15 cellular contexts compared by ENCODE assay signal in the genomic region with DNA sequence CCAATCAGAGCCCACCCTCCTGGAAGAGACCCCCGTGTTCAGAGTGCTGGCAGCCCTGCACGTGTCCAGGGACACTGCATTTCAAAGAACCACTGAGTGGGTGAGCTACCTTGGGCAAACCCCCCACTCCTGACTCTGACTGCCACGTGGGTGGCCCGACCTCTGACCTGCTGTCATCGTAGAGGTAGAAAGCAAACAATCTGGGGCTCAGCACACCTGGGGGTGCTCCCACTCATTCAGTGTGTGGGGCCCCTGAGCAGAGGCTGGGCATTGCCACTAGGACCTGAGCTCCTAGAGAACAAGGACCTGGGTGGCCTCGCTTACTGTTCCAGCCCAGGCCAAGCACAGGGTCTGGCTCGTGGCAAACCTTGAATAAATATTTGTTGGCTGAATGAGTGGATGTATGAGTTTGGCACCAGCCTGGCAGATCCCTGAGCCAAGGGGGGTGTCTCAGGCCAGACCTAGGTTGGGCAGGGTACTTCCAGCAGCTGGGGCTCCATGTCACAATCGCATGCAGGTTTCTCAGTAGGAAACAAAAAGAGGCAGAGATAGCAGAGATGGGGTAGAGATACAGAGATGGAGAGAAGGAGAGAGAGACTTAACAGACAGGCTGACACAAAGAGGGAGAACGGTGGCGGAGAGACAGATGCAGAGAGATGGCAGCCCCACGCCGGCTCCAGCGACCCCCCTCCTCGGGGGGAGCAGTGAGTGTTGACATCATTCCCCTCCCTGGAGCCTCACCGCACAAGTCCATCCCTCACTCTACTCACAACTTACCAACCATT. TPM values are rescaled to one million over a fixed set of nuclear protein-coding genes. Genes with fewer than 3 reads are reported as not detected.
DNase-seq lines count a peak whose midpoint lies in the region; ATAC-seq, FAIRE-seq and TF ChIP-seq lines count a peak whose summit lies in the region.
"Had no signal": no experiment of that assay in that cellular context is flagged by ENCODE, and none has a peak within 500 bp of the region (broad histone marks: within the 10 kb centered on the region; RNA-seq: fewer than 3 reads in every experiment).

No MANE protein-coding gene starts in this region.

- POLR2A ChIA-PET in activated CD4-positive, alpha-beta T cell treated with anti-CD3 and anti-CD28 coated beads for 36 hours (lab: Charles Lee): no interaction called here
- POLR2A ChIA-PET in IMR-90 (lab: Charles Lee; ENCODE audit: unreplicated experiment): no interaction called here

- no peak overlapping the region for H3K4me2 ChIP-seq in IMR-90 (ENCODE audit: low read depth, low read length)

- H2AK9ac ChIP-seq in IMR-90 (replicated peaks; ENCODE audit: low read depth, low read length, poor library complexity): no peak overlapping the region

- H3K14ac ChIP-seq in IMR-90 (replicated peaks; ENCODE audit: low read depth, low read length): no peak overlapping the region

- CTCF ChIA-PET in activated CD4-positive, alpha-beta T cell treated with anti-CD3 and anti-CD28 coated beads for 36 hours (lab: Charles Lee): no interaction called here
- CTCF ChIA-PET in IMR-90 (lab: Yijun Ruan, JAX): interaction anchor here (0.6 kb wide), 1 partner anchor 18 kb away, joined by 3 read pairs; no protein-coding TSS in a partner anchor

- no peaks in the 10 kb centered on the region for H3K9me3 ChIP-seq in IMR-90 (ENCODE audit: control insufficient read depth, insufficient read depth, low read length)
- no peaks in the 10 kb centered on the region for H3K9me3 ChIP-seq in kidney (ENCODE audit: control insufficient read depth in 1 of 2, low read length in 2 of 2)
- H3K9me3 ChIP-seq: Peyer's patch, psoas muscle had no signal

- no peak for DNase-seq in activated CD4-positive, alpha-beta T cell treated with anti-CD3 and anti-CD28 coated beads for 36 hours
- no peak for DNase-seq in activated CD4-positive, alpha-beta T cell treated with anti-CD3 and anti-CD28 coated beads, Interleukin-2, amount 50 U/mL, for 1 hour
- DNase-seq in IMR-90: no peak
- no peak for DNase-seq in effector memory CD8-positive, alpha-beta T cell
- no peak for DNase-seq in stimulated activated effector memory CD8-positive, alpha-beta T cell treated with anti-CD3 and anti-CD28 coated beads, Interleukin-12 subunit alpha, Interleukin-12 subunit beta, amount 100 ng/mL, for 72 hours (ENCODE audit: low spot score in 2 of 2)
- no peak for DNase-seq in frontal cortex (ENCODE audit: low spot score in 2 of 2)
- DNase-seq in kidney: no peak
- DNase-seq: EL; psoas muscle; stimulated activated CD4-positive, alpha-beta T cell treated with anti-CD3 and anti-CD28 coated beads, Interleukin-4, amount 100 ng/mL, for 24 hours had no signal

- dilution Hi-C loops in IMR-90 (cut with HindIII; ENCODE audit: low sequenced_read_pairs, unreplicated experiment): no loop called here

- no peak overlapping the region for H3K4ac ChIP-seq in IMR-90 (ENCODE audit: low read depth, low read length)

- H3K4me1 Mint-ChIP-seq in activated CD4-positive, alpha-beta T cell treated with anti-CD3 and anti-CD28 coated beads for 36 hours: peaks cover 13% of the 10 kb centered on the region
- H3K4me1 Mint-ChIP-seq in effector memory CD8-positive, alpha-beta T cell (ENCODE audit: low read depth in 2 of 2): peaks cover 14 to 19% of the 10 kb centered on the region in 2 donors
- peaks cover 22% of the 10 kb centered on the region for H3K4me1 Mint-ChIP-seq in stimulated activated effector memory CD8-positive, alpha-beta T cell treated with anti-CD3 and anti-CD28 coated beads, Interleukin-12 subunit alpha, Interleukin-12 subunit beta, amount 100 ng/mL, for 72 hours

- H4K91ac ChIP-seq in IMR-90 (ENCODE audit: insufficient read depth, low read depth, low read length): no peak overlapping the region

- no peak for TF ChIP-seq RAD21 in IMR-90 (IDR thresholded peaks at IDR 0.05; ENCODE audit: low read length)

- H3K56ac ChIP-seq in IMR-90 (ENCODE audit: extremely low read depth, insufficient read depth, low read length): no peak overlapping the region

- FAIRE-seq in frontal cortex (lab: Jason Lieb, UNC) (no peak), kidney (lab: Jason Lieb, UNC) (no peak)

- no peak for TF ChIP-seq POLR2A in IMR-90 (IDR thresholded peaks at IDR 0.05; ENCODE audit: low read depth, low read length)

- H2AFZ ChIP-seq in IMR-90 (replicated peaks; ENCODE audit: low read length, poor library complexity): peak overlapping the region; percentile 8

- BruUV-seq in IMR-90 (replicated peaks; lab: Mats Ljungman, UMichigan): no TSS peak

- H2BK20ac ChIP-seq in IMR-90 (ENCODE audit: low read depth, low read length): no peak overlapping the region

- H3K9me1 ChIP-seq in IMR-90 (ENCODE audit: insufficient read depth, low read length): no peaks in the 10 kb centered on the region

- H3K23ac ChIP-seq in IMR-90 (ENCODE audit: low read depth, low read length): no peak overlapping the region

- H3K4me1 ChIP-seq in IMR-90 (ENCODE audit: control insufficient read depth, insufficient read depth, low read length) (no peaks in the 10 kb centered on the region), kidney (ENCODE audit: control insufficient read depth in 1 of 2, insufficient read depth in 1 of 2, low read depth in 1 of 2, low read length in 2 of 2) (peaks cover 0 to 3% of the 10 kb centered on the region in 2 donors)
- H3K4me1 ChIP-seq: psoas muscle had no signal

- in situ Hi-C loops in IMR-90 (cut with MboI; ENCODE audit: low sequenced_read_pairs): no loop called here

- H4K5ac ChIP-seq in IMR-90 (ENCODE audit: low read depth, low read length): no peak overlapping the region

- H3K4me3 ChIP-seq in IMR-90 (ENCODE audit: insufficient read depth, low read depth, low read length) (no peak overlapping the region), kidney (ENCODE audit: low read length in 2 of 2) (no peak overlapping the region)
- H3K4me3 ChIP-seq: lung, Peyer's patch, psoas muscle had no signal

- no peak overlapping the region for H2AK5ac ChIP-seq in IMR-90 (ENCODE audit: low read depth, low read length)

- no peaks in the 10 kb centered on the region for H4K20me1 ChIP-seq in IMR-90 (ENCODE audit: insufficient read depth, low read length)

- TF ChIP-seq CTCF in IMR-90 (conservative IDR thresholded peaks at IDR 0.05; ENCODE audit: low read depth, low read length) (no peak), kidney (IDR thresholded peaks at IDR 0.05; ENCODE audit: borderline replicate concordance, extremely low read depth, insufficient read depth) (no peak)

- H3K27ac ChIP-seq in IMR-90 (ENCODE audit: insufficient read depth, low read length): no peak overlapping the region
- H3K27ac ChIP-seq in kidney (ENCODE audit: low read depth in 2 of 2, low read length in 2 of 2): no peak overlapping the region
- H3K27ac ChIP-seq: psoas muscle had no signal

- no peak overlapping the region for H2BK120ac ChIP-seq in IMR-90 (ENCODE audit: low read depth, low read length)

- peak; percentile 24 for ATAC-seq in activated CD4-positive, alpha-beta T cell treated with anti-CD3 and anti-CD28 coated beads for 36 hours
- ATAC-seq in IMR-90 (ENCODE audit: low read depth) (no peak), HG03432 (IDR thresholded peaks at IDR 0.05; ENCODE audit: unreplicated experiment) (no peak)
- ATAC-seq in effector memory CD8-positive, alpha-beta T cell (replicated peaks): no peak
- no peak for ATAC-seq in stimulated activated effector memory CD8-positive, alpha-beta T cell treated with anti-CD3 and anti-CD28 coated beads, Interleukin-12 subunit alpha, Interleukin-12 subunit beta, amount 100 ng/mL, for 72 hours
- ATAC-seq: psoas muscle had no signal

- H3K27ac Mint-ChIP-seq in activated CD4-positive, alpha-beta T cell treated with anti-CD3 and anti-CD28 coated beads for 36 hours: peak overlapping the region; percentile 66
- peak overlapping the region; percentile 86 to 88 for H3K27ac Mint-ChIP-seq in effector memory CD8-positive, alpha-beta T cell
- peak overlapping the region; percentile 95 for H3K27ac Mint-ChIP-seq in stimulated activated effector memory CD8-positive, alpha-beta T cell treated with anti-CD3 and anti-CD28 coated beads, Interleukin-12 subunit alpha, Interleukin-12 subunit beta, amount 100 ng/mL, for 72 hours

- 10% methylated on average over 3 of the region's 15 CpGs; no CpG with 5 or more reads in 1 of the 2 experiments for WGBS in IMR-90 (ENCODE audit: extremely low coverage in 2 of 2, insufficient read length in 1 of 2), 2 experiments

- H3K9ac ChIP-seq in IMR-90 (ENCODE audit: low read depth, low read length): no peak overlapping the region
- no peak overlapping the region for H3K9ac ChIP-seq in kidney (ENCODE audit: low read length in 2 of 2)

- no peaks in the 10 kb centered on the region for H3K9me3 Mint-ChIP-seq in activated CD4-positive, alpha-beta T cell treated with anti-CD3 and anti-CD28 coated beads for 36 hours (ENCODE audit: low read depth)
- no peaks in the 10 kb centered on the region for H3K9me3 Mint-ChIP-seq in effector memory CD8-positive, alpha-beta T cell
- H3K9me3 Mint-ChIP-seq in stimulated activated effector memory CD8-positive, alpha-beta T cell treated with anti-CD3 and anti-CD28 coated beads, Interleukin-12 subunit alpha, Interleukin-12 subunit beta, amount 100 ng/mL, for 72 hours: no peaks in the 10 kb centered on the region

- intact Hi-C loops in activated CD4-positive, alpha-beta T cell treated with anti-CD3 and anti-CD28 coated beads for 36 hours (cut with DNase I, micrococcal nuclease): no loop called here
- intact Hi-C loops in IMR-90 (cut with micrococcal nuclease): no loop called here
- intact Hi-C loops in kidney (cut with DNase I): no loop called here

- H3K79me1 ChIP-seq in IMR-90 (ENCODE audit: low read depth in 1 of 2, low read length in 2 of 2): no peaks in the 10 kb centered on the region

- no peaks in the 10 kb centered on the region for H3K27me3 Mint-ChIP-seq in activated CD4-positive, alpha-beta T cell treated with anti-CD3 and anti-CD28 coated beads for 36 hours
- H3K27me3 Mint-ChIP-seq in effector memory CD8-positive, alpha-beta T cell: peaks cover 6 to 13% of the 10 kb centered on the region in 2 donors

- no peak overlapping the region for H2BK5ac ChIP-seq in IMR-90 (ENCODE audit: low read depth, low read length, poor library complexity, severe bottlenecking)

- peaks cover 74% of the 10 kb centered on the region for H3K27me3 ChIP-seq in IMR-90 (ENCODE audit: control insufficient read depth, insufficient read depth, low read length)
- H3K27me3 ChIP-seq: Peyer's patch had no signal

- H3K36me3 Mint-ChIP-seq in activated CD4-positive, alpha-beta T cell treated with anti-CD3 and anti-CD28 coated beads for 36 hours (ENCODE audit: low read depth): no peaks in the 10 kb centered on the region
- peaks cover 2% of the 10 kb centered on the region for H3K36me3 Mint-ChIP-seq in effector memory CD8-positive, alpha-beta T cell (ENCODE audit: insufficient read depth)
- H3K36me3 Mint-ChIP-seq in stimulated activated effector memory CD8-positive, alpha-beta T cell treated with anti-CD3 and anti-CD28 coated beads, Interleukin-12 subunit alpha, Interleukin-12 subunit beta, amount 100 ng/mL, for 72 hours: peaks cover 5% of the 10 kb centered on the region

- H2BK15ac ChIP-seq in IMR-90 (ENCODE audit: low read depth, low read length): no peak overlapping the region

- no peak overlapping the region for H4K8ac ChIP-seq in IMR-90 (ENCODE audit: low read depth in 2 of 2, low read length in 2 of 2)

- H3K18ac ChIP-seq in IMR-90 (ENCODE audit: low read depth, low read length): no peak overlapping the region

- H3K4me3 Mint-ChIP-seq in activated CD4-positive, alpha-beta T cell treated with anti-CD3 and anti-CD28 coated beads for 36 hours: no peak overlapping the region
- peak overlapping the region; percentile 30 to 37 for H3K4me3 Mint-ChIP-seq in effector memory CD8-positive, alpha-beta T cell
- peak overlapping the region; percentile 43 for H3K4me3 Mint-ChIP-seq in stimulated activated effector memory CD8-positive, alpha-beta T cell treated with anti-CD3 and anti-CD28 coated beads, Interleukin-12 subunit alpha, Interleukin-12 subunit beta, amount 100 ng/mL, for 72 hours

- H3K36me3 ChIP-seq in IMR-90 (ENCODE audit: control insufficient read depth, insufficient read depth, low read length) (no peaks in the 10 kb centered on the region), kidney (ENCODE audit: control insufficient read depth in 1 of 2, insufficient read depth in 2 of 2, low read length in 2 of 2) (no peaks in the 10 kb centered on the region)
- H3K36me3 ChIP-seq: Peyer's patch had no signal

RNA-seq across cellular contexts. Expression of a gene that starts 5.4 kb away (rescaled TPM):
- total RNA-seq in activated CD4-positive, alpha-beta T cell treated with anti-CD3 and anti-CD28 coated beads for 36 hours: under 1 TPM in 1 of 2 experiments, not detected in 1; 0.05 TPM
- total RNA-seq in IMR-90 (2012; rRNA removed) (not detected in 2 replicates), frontal cortex (under 0.01 TPM), kidney (3.2 TPM)
- polyA plus RNA-seq in IMR-90 (2012; rRNA removed) (not detected in 2 replicates), kidney (ENCODE audit: insufficient read depth, low read depth, low replicate concordance) (1.8 TPM)
- not detected in 2 replicates for polyA plus RNA-seq in IMR-90 (2012; cell fraction: cytosol; rRNA removed)
- polyA plus RNA-seq in IMR-90 (2012; cell fraction: nucleus; rRNA removed; ENCODE audit: low replicate concordance): not detected in 2 replicates
- total RNA-seq: dermis blood vessel endothelial cell, Peyer's patch, psoas muscle had no signal
- polyA plus RNA-seq: AG04450, psoas muscle had no signal

RNA-seq across cellular contexts. Expression of a gene that starts 21.1 kb away (rescaled TPM):
- not detected for total RNA-seq in activated CD4-positive, alpha-beta T cell treated with anti-CD3 and anti-CD28 coated beads for 36 hours
- total RNA-seq in IMR-90 (2012; rRNA removed) (not detected in 2 replicates), frontal cortex (not detected), kidney (1.8 TPM)
- polyA plus RNA-seq in IMR-90 (2012; rRNA removed) (not detected in 2 replicates), kidney (ENCODE audit: insufficient read depth, low read depth, low replicate concordance) (0.17 TPM)
- polyA plus RNA-seq in IMR-90 (2012; cell fraction: cytosol; rRNA removed): not detected in 2 replicates
- polyA plus RNA-seq in IMR-90 (2012; cell fraction: nucleus; rRNA removed; ENCODE audit: low replicate concordance): not detected in 2 replicates
- polyA plus RNA-seq: AG04450 had no signal

RNA-seq across cellular contexts. Expression of a gene that starts 46.4 kb away (rescaled TPM):
- 10 to 100 TPM; 28.1 to 29.3 TPM for total RNA-seq in activated CD4-positive, alpha-beta T cell treated with anti-CD3 and anti-CD28 coated beads for 36 hours
- total RNA-seq in IMR-90 (2012; rRNA removed): 10.9 and 14.2 TPM in 2 replicates
- 23.5 and 27.6 TPM in 2 replicates for polyA plus RNA-seq in IMR-90 (2012; rRNA removed)
- 15.9 and 23.1 TPM in 2 replicates for polyA plus RNA-seq in IMR-90 (2012; cell fraction: cytosol; rRNA removed)
- 67.2 and 166 TPM in 2 replicates for polyA plus RNA-seq in IMR-90 (2012; cell fraction: nucleus; rRNA removed; ENCODE audit: low replicate concordance)
- 34.6 TPM for total RNA-seq in frontal cortex
- total RNA-seq in kidney: 14.5 TPM
- 13.9 TPM for polyA plus RNA-seq in kidney (ENCODE audit: insufficient read depth, low read depth, low replicate concordance)
